Comparison of ENCODE assay signal across 11 cellular contexts in genomic region chr6:54697423-54697822, GRCh38.
A peak's percentile ranks its signal among the peaks of the same experiment; 100 is the strongest.
DNase-seq lines count a peak whose midpoint lies in the region; FAIRE-seq and TF ChIP-seq lines count a peak whose summit lies in the region.
"Had no signal": no experiment of that assay in that cellular context is flagged by ENCODE, and none has a peak within 500 bp of the region (broad histone marks: within the 10 kb centered on the region; RNA-seq: fewer than 3 reads in every experiment).

No MANE protein-coding gene starts in this region.

- H3K27me3 ChIP-seq in OCI-LY1 (ENCODE audit: insufficient read depth, low read length) (no peaks in the 10 kb centered on the region), esophagus squamous epithelium (no peaks in the 10 kb centered on the region)

- H3K4me3 ChIP-seq in OCI-LY1 (ENCODE audit: low read depth, low read length, poor library complexity, severe bottlenecking), result no peak overlapping the region
- H3K4me3 ChIP-seq in esophagus squamous epithelium, result no peak overlapping the region
- H3K4me3 ChIP-seq: prostate gland had no signal

- H3K9me2 ChIP-seq in OCI-LY1 (ENCODE audit: low read depth, low read length), result no peaks in the 10 kb centered on the region

- H3K4me2 ChIP-seq in OCI-LY1 (ENCODE audit: low read length), result no peak overlapping the region

- WGBS in esophagus squamous epithelium, 2 donors, result 23 to 30% methylated on average over 3 of the region's 3 CpGs

- H3K27me3 Mint-ChIP-seq in progenitor cell of endocrine pancreas, result no peaks in the 10 kb centered on the region

- H3K36me3 Mint-ChIP-seq in progenitor cell of endocrine pancreas (ENCODE audit: insufficient read depth), result no peaks in the 10 kb centered on the region
- H3K36me3 Mint-ChIP-seq: brain had no signal

- H3K79me2 ChIP-seq in OCI-LY1 (ENCODE audit: insufficient read depth, low read length), result no peaks in the 10 kb centered on the region

- H3K27ac Mint-ChIP-seq in progenitor cell of endocrine pancreas, result no peak overlapping the region
- H3K27ac Mint-ChIP-seq: brain had no signal

- no peaks in the 10 kb centered on the region for H4K20me1 ChIP-seq in OCI-LY1 (ENCODE audit: insufficient read depth, low read length)

- H3K9me3 ChIP-seq in OCI-LY1 (ENCODE audit: low read length) (no peaks in the 10 kb centered on the region), esophagus squamous epithelium (no peaks in the 10 kb centered on the region)
- H3K9me3 ChIP-seq: prostate gland had no signal

- H3K9me3 Mint-ChIP-seq in progenitor cell of endocrine pancreas (ENCODE audit: low read depth), result no peaks in the 10 kb centered on the region
- H3K9me3 Mint-ChIP-seq: brain had no signal

- TF ChIP-seq POLR2A in H54 (IDR thresholded peaks at IDR 0.05; ENCODE audit: low read depth, low read length) (no peak), esophagus squamous epithelium (IDR thresholded peaks at IDR 0.05) (no peak)

- DNase-seq in H54 (ENCODE audit: insufficient read length, low spot score), result no peak
- DNase-seq in esophagus squamous epithelium (lab: John Stamatoyannopoulos, UW), result no peak
- DNase-seq in progenitor cell of endocrine pancreas (ENCODE audit: low spot score, unreplicated experiment), result no peak
- no peak for DNase-seq in NCI-H2196 (lab: John Stamatoyannopoulos, UW; ENCODE audit: unreplicated experiment)
- DNase-seq in stimulated activated CD4-positive, alpha-beta T cell treated with anti-CD3 and anti-CD28 coated beads, Interleukin-4, amount 100 ng/mL, for 4 hours, result no peak
- no peak for DNase-seq in occipital lobe (lab: John Stamatoyannopoulos, UW)
- DNase-seq in hepatic stellate cell (ENCODE audit: low spot score), result no peak
- DNase-seq: activated CD4-positive, alpha-beta T cell treated with anti-CD3 and anti-CD28 coated beads, Interleukin-2, amount 50 U/mL, for 48 hours had no signal

- H2AFZ ChIP-seq in OCI-LY1 (ENCODE audit: low read length), result no peak overlapping the region

- intact Hi-C loops in esophagus squamous epithelium (cut with DNase I), result no loop called here

- H3K4me3 Mint-ChIP-seq in progenitor cell of endocrine pancreas (ENCODE audit: low read depth), result no peak overlapping the region
- H3K4me3 Mint-ChIP-seq: brain had no signal

- peaks cover 6% of the 10 kb centered on the region for H3K4me1 Mint-ChIP-seq in progenitor cell of endocrine pancreas (ENCODE audit: low read depth)
- H3K4me1 Mint-ChIP-seq: brain had no signal

- H3K4me1 ChIP-seq in OCI-LY1 (ENCODE audit: insufficient read depth, low read length, severe bottlenecking), result no peaks in the 10 kb centered on the region
- H3K4me1 ChIP-seq in esophagus squamous epithelium, result peaks cover 0 to 34% (median 7%) of the 10 kb centered on the region in 3 donors
- H3K4me1 ChIP-seq: prostate gland had no signal

- H3K36me3 ChIP-seq in OCI-LY1 (ENCODE audit: insufficient read depth, low read length), result no peaks in the 10 kb centered on the region
- H3K36me3 ChIP-seq in esophagus squamous epithelium, result no peaks in the 10 kb centered on the region
- H3K36me3 ChIP-seq: prostate gland had no signal

- TF ChIP-seq CTCF in OCI-LY1 (IDR thresholded peaks at IDR 0.05; ENCODE audit: low read length) (peak; percentile 6; the same call in 1 of the 2 replicates), esophagus squamous epithelium (IDR thresholded peaks at IDR 0.05) (peak in 5 of 6 experiments; percentile 20 to 45 (median 34)), progenitor cell of endocrine pancreas (IDR thresholded peaks at IDR 0.05; ENCODE audit: unreplicated experiment) (peak; percentile 24)

- no peak overlapping the region for H3K27ac ChIP-seq in OCI-LY1 (ENCODE audit: low read depth, low read length, poor library complexity, severe bottlenecking)
- no peak overlapping the region for H3K27ac ChIP-seq in esophagus squamous epithelium
- H3K27ac ChIP-seq: prostate gland had no signal

- H3K9ac ChIP-seq in OCI-LY1 (ENCODE audit: low read length), result no peak overlapping the region

- H3F3A ChIP-seq in OCI-LY1 (ENCODE audit: insufficient read depth, low read length), result no peaks in the 10 kb centered on the region

- peak; percentile 80 for FAIRE-seq in H54 (lab: Jason Lieb, UNC)
